ENCODE assay signal across 29 cellular contexts in genomic region chr4:10061650-10062415, GRCh38. TPM values are rescaled to one million over a fixed set of nuclear protein-coding genes. Genes with fewer than 3 reads are reported as not detected.
A peak's percentile ranks its signal among the peaks of the same experiment; 100 is the strongest.
DNase-seq lines count a peak whose midpoint lies in the region; ATAC-seq and TF ChIP-seq lines count a peak whose summit lies in the region.
"Had no signal": no experiment of that assay in that cellular context is flagged by ENCODE, and none has a peak within 500 bp of the region (broad histone marks: within the 10 kb centered on the region; RNA-seq: fewer than 3 reads in every experiment).

No MANE protein-coding gene starts in this region.

- whole genome bisulfite sequencing in adrenal gland, 4 donors, result 76 to 87% (median 83%) methylated on average over 3 of the region's 3 CpGs

- no peaks in the 10 kb centered on the region for H3K9me3 Mint-ChIP-seq in CD8-positive, alpha-beta T cell
- no peaks in the 10 kb centered on the region for H3K9me3 Mint-ChIP-seq in memory B cell
- H3K9me3 Mint-ChIP-seq: activated naive CD8-positive, alpha-beta T cell treated with anti-CD3 and anti-CD28 coated beads, Interleukin-2, amount 10 ng/mL, durations not matched to agents 7 days and 5 days; central memory CD8-positive, alpha-beta T cell; dendritic cell treated with granulocyte-macrophage colony-stimulating factor and Interleukin-4, amounts not matched to agents 40 ng/mL and 50 ng/mL, for 4 days; naive thymus-derived CD4-positive, alpha-beta T cell had no signal

- H3K27me3 ChIP-seq in CD8-positive, alpha-beta T cell (ENCODE audit: insufficient read depth, low read length), result no peaks in the 10 kb centered on the region
- H3K27me3 ChIP-seq in PC-3 (ENCODE audit: low read length) (no peaks in the 10 kb centered on the region), adrenal gland (no peaks in the 10 kb centered on the region)
- H3K27me3 ChIP-seq: neutrophil, tibial artery had no signal

- CTCF ChIA-PET in CD8-positive, alpha-beta T cell (lab: Charles Lee), result no interaction called here
- CTCF ChIA-PET in PC-3 (lab: Charles Lee), result no interaction called here

- no peak for TF ChIP-seq CTCF in CD8-positive, alpha-beta T cell (IDR thresholded peaks at IDR 0.05)
- TF ChIP-seq CTCF in PC-3 (conservative IDR thresholded peaks at IDR 0.05; ENCODE audit: low read depth, low read length) (no peak), adrenal gland (IDR thresholded peaks at IDR 0.05) (no peak)

- POLR2A ChIA-PET in CD8-positive, alpha-beta T cell (lab: Charles Lee), result no interaction called here
- POLR2A ChIA-PET in PC-3 (lab: Charles Lee; ENCODE audit: unreplicated experiment), result no interaction called here

- H3K9me2 ChIP-seq in PC-3 (replicated peaks; ENCODE audit: low read length), result no peaks in the 10 kb centered on the region

- intact Hi-C loops in CD8-positive, alpha-beta T cell (cut with DNase I, micrococcal nuclease), result no loop called here
- intact Hi-C loops in PC-3 (cut with micrococcal nuclease), result no loop called here
- intact Hi-C loops in adrenal gland (cut with DNase I), result loop anchor here (5.0 kb wide), 2 partner anchors 40 to 300 kb away; partner anchors contain the start of gene SLC2A9 (in 1 of the 2)

- H3F3A ChIP-seq in PC-3 (ENCODE audit: low read length, unreplicated experiment), result no peaks in the 10 kb centered on the region

- H3K27me3 Mint-ChIP-seq in CD8-positive, alpha-beta T cell (ENCODE audit: low read depth), result no peaks in the 10 kb centered on the region
- H3K27me3 Mint-ChIP-seq in memory B cell, result no peaks in the 10 kb centered on the region
- H3K27me3 Mint-ChIP-seq: activated CD8-positive, alpha-beta memory T cell treated with anti-CD3 and anti-CD28 coated beads, Interleukin-2, amount 10 ng/mL, durations not matched to agents 7 days and 5 days; activated naive CD8-positive, alpha-beta T cell treated with anti-CD3 and anti-CD28 coated beads, Interleukin-2, amount 10 ng/mL, durations not matched to agents 7 days and 5 days; central memory CD8-positive, alpha-beta T cell; dendritic cell treated with granulocyte-macrophage colony-stimulating factor and Interleukin-4, amounts not matched to agents 40 ng/mL and 50 ng/mL, for 4 days; naive thymus-derived CD4-positive, alpha-beta T cell had no signal

- H3K36me3 Mint-ChIP-seq in CD8-positive, alpha-beta T cell, result peaks cover 73% of the 10 kb centered on the region
- H3K36me3 Mint-ChIP-seq in memory B cell, result peaks cover 22% of the 10 kb centered on the region

- H3K79me2 ChIP-seq in PC-3 (ENCODE audit: low read length), result no peaks in the 10 kb centered on the region

- H3K27ac Mint-ChIP-seq in CD8-positive, alpha-beta T cell, result peak overlapping the region; percentile 19
- peak overlapping the region; percentile 48 for H3K27ac Mint-ChIP-seq in memory B cell
- H3K27ac Mint-ChIP-seq: activated CD8-positive, alpha-beta memory T cell treated with anti-CD3 and anti-CD28 coated beads, Interleukin-2, amount 10 ng/mL, durations not matched to agents 7 days and 5 days; activated naive CD8-positive, alpha-beta T cell treated with anti-CD3 and anti-CD28 coated beads, Interleukin-2, amount 10 ng/mL, durations not matched to agents 7 days and 5 days; dendritic cell treated with granulocyte-macrophage colony-stimulating factor and Interleukin-4, amounts not matched to agents 40 ng/mL and 50 ng/mL, for 4 days had no signal

- TF ChIP-seq POLR2A in adrenal gland (IDR thresholded peaks at IDR 0.05), result no peak

- H3K4me2 ChIP-seq in PC-3 (ENCODE audit: low read length), result no peak overlapping the region

- H3K9me3 ChIP-seq in CD8-positive, alpha-beta T cell (ENCODE audit: low read length), result no peaks in the 10 kb centered on the region
- H3K9me3 ChIP-seq in PC-3 (ENCODE audit: low read length) (no peaks in the 10 kb centered on the region), adrenal gland (replicated peaks in 1 of 3) (no peaks in the 10 kb centered on the region)
- H3K9me3 ChIP-seq: Caco-2, neutrophil, tibial artery had no signal

- no peak overlapping the region for H3K4me3 Mint-ChIP-seq in CD8-positive, alpha-beta T cell
- H3K4me3 Mint-ChIP-seq in memory B cell, result no peak overlapping the region
- H3K4me3 Mint-ChIP-seq: activated CD8-positive, alpha-beta memory T cell treated with anti-CD3 and anti-CD28 coated beads, Interleukin-2, amount 10 ng/mL, durations not matched to agents 7 days and 5 days; activated naive CD8-positive, alpha-beta T cell treated with anti-CD3 and anti-CD28 coated beads, Interleukin-2, amount 10 ng/mL, durations not matched to agents 7 days and 5 days; central memory CD8-positive, alpha-beta T cell; dendritic cell treated with granulocyte-macrophage colony-stimulating factor and Interleukin-4, amounts not matched to agents 40 ng/mL and 50 ng/mL, for 4 days; naive thymus-derived CD4-positive, alpha-beta T cell had no signal

- no peak for DNase-seq in CD8-positive, alpha-beta T cell
- DNase-seq in PC-3, result peak; percentile 67
- DNase-seq in memory B cell (ENCODE audit: low spot score in 2 of 2), result no peak
- no peak for DNase-seq in substantia nigra (lab: John Stamatoyannopoulos, UW)
- DNase-seq in adrenal gland, result no peak
- no peak for DNase-seq in NCI-H774 (lab: John Stamatoyannopoulos, UW)
- DNase-seq: activated gamma-delta T cell treated with Interleukin-2 at 50 U/mL for 16 hours; activated naive CD8-positive, alpha-beta T cell treated with anti-CD3 and anti-CD28 coated beads, Interleukin-2, amount 10 ng/mL, durations not matched to agents 7 days and 5 days; activated T-cell treated with anti-CD3 and anti-CD28 coated beads, Interleukin-2, amount 50 U/mL, for 48 hours; C1 segment of cervical spinal cord; Caco-2; DMS53; GDM1; Karpas-422; naive thymus-derived CD4-positive, alpha-beta T cell; NCI-H1417 treated with DMSO at 0.1 percent for 48 hours; NCI-H2081; NCI-H2227 treated with DMSO at 0.1 percent for 48 hours; NCI-H526; SHP77; stimulated activated CD4-positive, alpha-beta T cell treated with anti-CD3 and anti-CD28 coated beads, Interleukin-4, amount 100 ng/mL, for 1 hour; T-helper 2 cell; tibial artery had no signal

- H3K36me3 ChIP-seq in CD8-positive, alpha-beta T cell (ENCODE audit: insufficient read depth, low read length), result peaks cover 21% of the 10 kb centered on the region
- no peaks in the 10 kb centered on the region for H3K36me3 ChIP-seq in PC-3 (ENCODE audit: low read depth, low read length)
- no peaks in the 10 kb centered on the region for H3K36me3 ChIP-seq in adrenal gland (replicated peaks in 1 of 2)

- no peaks in the 10 kb centered on the region for H3K4me1 Mint-ChIP-seq in CD8-positive, alpha-beta T cell (ENCODE audit: low read depth)
- H3K4me1 Mint-ChIP-seq in memory B cell, result peaks cover 2% of the 10 kb centered on the region
- H3K4me1 Mint-ChIP-seq: activated CD8-positive, alpha-beta memory T cell treated with anti-CD3 and anti-CD28 coated beads, Interleukin-2, amount 10 ng/mL, durations not matched to agents 7 days and 5 days; activated naive CD8-positive, alpha-beta T cell treated with anti-CD3 and anti-CD28 coated beads, Interleukin-2, amount 10 ng/mL, durations not matched to agents 7 days and 5 days; central memory CD8-positive, alpha-beta T cell had no signal

- no peak overlapping the region for H3K4me3 ChIP-seq in CD8-positive, alpha-beta T cell (ENCODE audit: low read depth, low read length)
- H3K4me3 ChIP-seq in PC-3 (ENCODE audit: low read length) (no peak overlapping the region), adrenal gland (no peak overlapping the region)
- H3K4me3 ChIP-seq: tibial artery had no signal

- no peak overlapping the region for H3K27ac ChIP-seq in CD8-positive, alpha-beta T cell (ENCODE audit: low read depth, low read length)
- H3K27ac ChIP-seq in PC-3 (ENCODE audit: low read length) (no peak overlapping the region), substantia nigra (ENCODE audit: low read depth, low read length, poor library complexity, severe bottlenecking) (no peak overlapping the region), adrenal gland (no peak overlapping the region)
- H3K27ac ChIP-seq: neutrophil, tibial artery had no signal

- no peak overlapping the region for H3K9ac ChIP-seq in PC-3 (ENCODE audit: low read length)

- no TSS peak for BruUV-seq in PC-3 (replicated peaks; lab: Mats Ljungman, UMichigan)

- no peak for ATAC-seq in CD8-positive, alpha-beta T cell
- ATAC-seq in PC-3 (peak; percentile 15; the same call in 1 of the 2 replicates), esophagus mucosa (peak; percentile 79), memory B cell (ENCODE audit: low read depth) (no peak)
- ATAC-seq: activated CD8-positive, alpha-beta memory T cell treated with anti-CD3 and anti-CD28 coated beads, Interleukin-2, amount 10 ng/mL, durations not matched to agents 7 days and 5 days; naive thymus-derived CD4-positive, alpha-beta T cell; sciatic nerve had no signal

- H3K4me1 ChIP-seq in CD8-positive, alpha-beta T cell (ENCODE audit: insufficient read depth, low read length), result no peaks in the 10 kb centered on the region
- peaks cover 9% of the 10 kb centered on the region for H3K4me1 ChIP-seq in PC-3 (ENCODE audit: insufficient read depth, low read length)
- H3K4me1 ChIP-seq in adrenal gland (replicated peaks in 1 of 2), result peaks cover 0 to 14% of the 10 kb centered on the region in 2 donors

- H2AFZ ChIP-seq in PC-3 (ENCODE audit: low read length), result no peak overlapping the region

- H4K20me1 ChIP-seq in PC-3 (ENCODE audit: low read length), result no peaks in the 10 kb centered on the region

RNA-seq across cellular contexts. Expression of gene SLC2A9, which starts 40.5 kb away (rescaled TPM):
- 1 to 10 TPM; 1.1 to 1.8 TPM for total RNA-seq in CD8-positive, alpha-beta T cell
- 0.11 TPM in 1 of 2 replicates, not detected in the other for total RNA-seq in PC-3 (2014; rRNA removed)
- 21.5 TPM for total RNA-seq in esophagus mucosa
- 10 to 100 TPM in 5 of 8 donors, 1 to 10 TPM in 3; 6.7 to 16.6 (median 12.8) TPM for total RNA-seq in adrenal gland
- 1 to 10 TPM; 1.8 to 7.8 (median 2.1) TPM for polyA plus RNA-seq in adrenal gland

RNA-seq across cellular contexts. Expression of gene WDR1, which starts 54.8 kb away (rescaled TPM):
- total RNA-seq in CD8-positive, alpha-beta T cell, result 100 to 1,000 TPM; 220 to 224 TPM
- total RNA-seq in PC-3 (2014; rRNA removed) (148 and 150 TPM in 2 replicates), esophagus mucosa (253 TPM), adrenal gland (100 to 1,000 TPM in 7 of 8 donors, 10 to 100 TPM in 1; 84.4 to 219 (median 150) TPM)
- 100 to 1,000 TPM in 1 of 3 donors, 10 to 100 TPM in 2; 66.5 to 228 (median 67.6) TPM for polyA plus RNA-seq in adrenal gland

Comparison
In these comparisons a context has a peak if more than half of its experiments do, and no peak if none do; other contexts are left out.
1. ATAC-seq: peak in PC-3 (single experiment) and esophagus mucosa (single experiment); none in CD8-positive, alpha-beta T cell (single experiment) and memory B cell (single experiment).
2. intact Hi-C loops: an anchor here in adrenal gland (5.0 kb wide); none called in CD8-positive, alpha-beta T cell and PC-3.